Comparison of ENCODE assay signal across 8 cellular contexts in genomic region chr5:140556438-140556837, GRCh38. TPM values are rescaled to one million over a fixed set of nuclear protein-coding genes. Genes with fewer than 3 reads are reported as not detected.
DNase-seq lines count a peak whose midpoint lies in the region; ATAC-seq and TF ChIP-seq lines count a peak whose summit lies in the region.

No MANE protein-coding gene starts in this region.

- H3K9ac ChIP-seq in iPS-18a (ENCODE audit: low read length) = peak overlapping the region; percentile 81

- H3K27me3 Mint-ChIP-seq in activated CD4-positive, alpha-beta T cell treated with anti-CD3 and anti-CD28 coated beads, Interleukin-2, amount 10 ng/mL, durations not matched to agents 7 days and 5 days = no peaks in the 10 kb centered on the region
- H3K27me3 Mint-ChIP-seq in activated B cell treated with CpG ODN at 0.5 μM for 24 hours = no peaks in the 10 kb centered on the region

- POLR2A ChIA-PET in activated CD4-positive, alpha-beta T cell treated with anti-CD3 and anti-CD28 coated beads, Interleukin-2, amount 10 ng/mL, durations not matched to agents 7 days and 5 days (lab: Charles Lee) = no interaction called here
- POLR2A ChIA-PET in activated B cell treated with CpG ODN at 0.5 μM for 24 hours (lab: Charles Lee) = interaction anchor here (1.0 to 1.9 kb wide), 5 partner anchors 8 to 91 kb away, joined by 3 to 30 read pairs (median 8); partner anchors contain the start of genes EIF4EBP3, IK and NDUFA2

- no peak for TF ChIP-seq POLR2A in testis (IDR thresholded peaks at IDR 0.05)

- H3K4me3 Mint-ChIP-seq in activated CD4-positive, alpha-beta T cell treated with anti-CD3 and anti-CD28 coated beads, Interleukin-2, amount 10 ng/mL, durations not matched to agents 7 days and 5 days = peak overlapping the region; percentile 73
- H3K4me3 Mint-ChIP-seq in activated B cell treated with CpG ODN at 0.5 μM for 24 hours = peak overlapping the region; percentile 93

- H3K27ac Mint-ChIP-seq in activated CD4-positive, alpha-beta T cell treated with anti-CD3 and anti-CD28 coated beads, Interleukin-2, amount 10 ng/mL, durations not matched to agents 7 days and 5 days = peak overlapping the region; percentile 90
- H3K27ac Mint-ChIP-seq in activated B cell treated with CpG ODN at 0.5 μM for 24 hours = peak overlapping the region; percentile 89

- H3K9me3 ChIP-seq in iPS-18a (ENCODE audit: control insufficient read depth, low read depth, low read length) (no peaks in the 10 kb centered on the region), testis (no peaks in the 10 kb centered on the region)

- 4 to 5% methylated on average over 6 of the region's 6 CpGs for WGBS in testis, 2 donors

- no peak for DNase-seq in activated CD4-positive, alpha-beta T cell treated with anti-CD3 and anti-CD28 coated beads, Interleukin-2, amount 10 ng/mL, durations not matched to agents 7 days and 5 days
- no peak for DNase-seq in activated CD4-positive, alpha-beta T cell treated with anti-CD3 and anti-CD28 coated beads, Interleukin-2, amount 50 U/mL, for 1 hour
- DNase-seq in activated B cell treated with CpG ODN at 0.5 μM for 24 hours (no peak), testis (no peak), hypothalamus (lab: John Stamatoyannopoulos, UW) (no peak)
- DNase-seq in stimulated activated CD4-positive, alpha-beta T cell treated with anti-CD3 and anti-CD28 coated beads, Interleukin-1b, Interleukin-23, amount 100 ng/mL, for 48 hours = no peak

- H3K4me3 ChIP-seq in iPS-18a (ENCODE audit: low read length) = peak overlapping the region; percentile 78
- peak overlapping the region; percentile 77 to 82 for H3K4me3 ChIP-seq in testis

- ATAC-seq in activated B cell treated with CpG ODN at 0.5 μM for 24 hours (ENCODE audit: low read depth) (no peak), HG02759 (IDR thresholded peaks at IDR 0.05; ENCODE audit: unreplicated experiment) (no peak)

- no peak overlapping the region for H3K27ac ChIP-seq in iPS-18a (ENCODE audit: low read length)
- H3K27ac ChIP-seq in testis = peak overlapping the region; percentile 88 to 91

- peaks cover 13% of the 10 kb centered on the region for H3K4me1 ChIP-seq in iPS-18a (ENCODE audit: control insufficient read depth, low read depth, low read length)
- peaks cover 20% of the 10 kb centered on the region for H3K4me1 ChIP-seq in testis

- TF ChIP-seq CTCF in activated B cell treated with CpG ODN at 0.5 μM for 24 hours (IDR thresholded peaks at IDR 0.05) (no peak), testis (IDR thresholded peaks at IDR 0.05) (no peak)

- no peaks in the 10 kb centered on the region for H3K9me3 Mint-ChIP-seq in activated CD4-positive, alpha-beta T cell treated with anti-CD3 and anti-CD28 coated beads, Interleukin-2, amount 10 ng/mL, durations not matched to agents 7 days and 5 days
- H3K9me3 Mint-ChIP-seq in activated B cell treated with CpG ODN at 0.5 μM for 24 hours = no peaks in the 10 kb centered on the region

- peaks cover 7% of the 10 kb centered on the region for H3K36me3 ChIP-seq in iPS-18a (ENCODE audit: control insufficient read depth, low read depth, low read length)
- H3K36me3 ChIP-seq in testis (ENCODE audit: low read depth, missing control alignments) = no peaks in the 10 kb centered on the region

- CTCF ChIA-PET in activated CD4-positive, alpha-beta T cell treated with anti-CD3 and anti-CD28 coated beads, Interleukin-2, amount 10 ng/mL, durations not matched to agents 7 days and 5 days (lab: Charles Lee) = interaction anchor here (2.9 kb wide), 1 partner anchor 9 kb away, joined by 19 read pairs; the partner anchor contains the start of gene EIF4EBP3
- CTCF ChIA-PET in activated B cell treated with CpG ODN at 0.5 μM for 24 hours (lab: Charles Lee) = no interaction called here

- H3K27me3 ChIP-seq in iPS-18a (ENCODE audit: control insufficient read depth, insufficient read depth, low read length) = no peaks in the 10 kb centered on the region
- no peaks in the 10 kb centered on the region for H3K27me3 ChIP-seq in testis

- peaks cover 47% of the 10 kb centered on the region for H3K36me3 Mint-ChIP-seq in activated CD4-positive, alpha-beta T cell treated with anti-CD3 and anti-CD28 coated beads, Interleukin-2, amount 10 ng/mL, durations not matched to agents 7 days and 5 days (ENCODE audit: low read depth)
- H3K36me3 Mint-ChIP-seq in activated B cell treated with CpG ODN at 0.5 μM for 24 hours (ENCODE audit: low read depth) = peaks cover 50% of the 10 kb centered on the region

- H3K4me1 Mint-ChIP-seq in activated CD4-positive, alpha-beta T cell treated with anti-CD3 and anti-CD28 coated beads, Interleukin-2, amount 10 ng/mL, durations not matched to agents 7 days and 5 days = peaks cover 53% of the 10 kb centered on the region
- H3K4me1 Mint-ChIP-seq in activated B cell treated with CpG ODN at 0.5 μM for 24 hours = peaks cover 55% of the 10 kb centered on the region

- intact Hi-C loops in activated B cell treated with CpG ODN at 0.5 μM for 24 hours (cut with micrococcal nuclease) (loop anchor here (1.0 to 2.0 kb wide), 4 partner anchors 8 to 156 kb away; partner anchors contain the start of genes ANKHD1, APBB3, SLC35A4 and TMCO6), testis (cut with DNase I; ENCODE audit: low total_unique reads) (no loop called here)

RNA-seq across cellular contexts. Expression of gene SRA1, which starts 0.8 kb away (rescaled TPM):
- total RNA-seq in activated CD4-positive, alpha-beta T cell treated with anti-CD3 and anti-CD28 coated beads, Interleukin-2, amount 10 ng/mL, durations not matched to agents 7 days and 5 days = 10 to 100 TPM; 32.4 to 38.0 TPM
- total RNA-seq in activated B cell treated with CpG ODN at 0.5 μM for 24 hours (41.1 and 41.8 TPM in 2 replicates), testis (10 to 100 TPM; 43.1 to 51.3 TPM)
- 49.0 TPM for polyA plus RNA-seq in testis (ENCODE audit: insufficient read depth, low read depth, low replicate concordance)

RNA-seq across cellular contexts. Expression of gene APBB3, which starts 8.0 kb away (rescaled TPM):
- 10 to 100 TPM; 28.5 to 32.8 TPM for total RNA-seq in activated CD4-positive, alpha-beta T cell treated with anti-CD3 and anti-CD28 coated beads, Interleukin-2, amount 10 ng/mL, durations not matched to agents 7 days and 5 days
- total RNA-seq in activated B cell treated with CpG ODN at 0.5 μM for 24 hours = 36.0 and 37.5 TPM in 2 replicates
- total RNA-seq in testis = 100 to 1,000 TPM; 122 to 129 TPM
- polyA plus RNA-seq in testis (ENCODE audit: insufficient read depth, low read depth, low replicate concordance) = 73.1 TPM

RNA-seq across cellular contexts. Expression of gene SLC35A4, which starts 8.2 kb away (rescaled TPM):
- 10 to 100 TPM; 84.0 to 96.6 TPM for total RNA-seq in activated CD4-positive, alpha-beta T cell treated with anti-CD3 and anti-CD28 coated beads, Interleukin-2, amount 10 ng/mL, durations not matched to agents 7 days and 5 days
- total RNA-seq in activated B cell treated with CpG ODN at 0.5 μM for 24 hours = 76.0 and 77.9 TPM in 2 replicates
- total RNA-seq in testis = 100 to 1,000 TPM in 1 of 2 donors, 10 to 100 TPM in 1; 84.3 to 105 TPM
- 97.0 TPM for polyA plus RNA-seq in testis (ENCODE audit: insufficient read depth, low read depth, low replicate concordance)

RNA-seq across cellular contexts. Expression of gene EIF4EBP3, which starts 9.0 kb away (rescaled TPM):
- 1 to 10 TPM; 9.5 to 9.7 TPM for total RNA-seq in activated CD4-positive, alpha-beta T cell treated with anti-CD3 and anti-CD28 coated beads, Interleukin-2, amount 10 ng/mL, durations not matched to agents 7 days and 5 days
- total RNA-seq in activated B cell treated with CpG ODN at 0.5 μM for 24 hours (14.4 and 18.2 TPM in 2 replicates), testis (10 to 100 TPM; 11.7 to 14.0 TPM)
- polyA plus RNA-seq in testis (ENCODE audit: insufficient read depth, low read depth, low replicate concordance) = 47.3 TPM
